8 cellular contexts compared by ENCODE assay signal in genomic region chr9:91714020-91714721, GRCh38.
A peak's percentile ranks its signal among the peaks of the same experiment; 100 is the strongest.
DNase-seq lines count a peak whose midpoint lies in the region; ATAC-seq and TF ChIP-seq lines count a peak whose summit lies in the region.

No MANE protein-coding gene starts in this region.

- ATAC-seq in GM19324 (IDR thresholded peaks at IDR 0.05; ENCODE audit: low FRiP score, unreplicated experiment) = no peak
- no peak for ATAC-seq in HG03571 (IDR thresholded peaks at IDR 0.05; ENCODE audit: unreplicated experiment)

- no peak for TF ChIP-seq CTCF in astrocyte of the cerebellum (IDR thresholded peaks at IDR 0.05; ENCODE audit: low read depth, low read length, missing control alignments)
- TF ChIP-seq CTCF in stomach (IDR thresholded peaks at IDR 0.05) = no peak

- intact Hi-C loops in stomach (cut with DNase I; ENCODE audit: low total_unique reads) = no loop called here

- peaks cover 0 to 10% (median 5%) of the 10 kb centered on the region in 4 donors for H3K9me3 ChIP-seq in stomach

- peaks cover 0 to 3% (median 0%) of the 10 kb centered on the region in 3 donors for H3K27me3 ChIP-seq in stomach

- in situ Hi-C loops in astrocyte of the cerebellum (cut with HindIII; ENCODE audit: low sequenced_read_pairs) = no loop called here

- no peaks in the 10 kb centered on the region for H3K36me3 ChIP-seq in stomach

- DNase-seq in NOMO-1 treated with DMSO at 0.1 percent for 48 hours (lab: John Stamatoyannopoulos, UW; ENCODE audit: unreplicated experiment) (peak; percentile 1), NOMO-1 treated with dmso at 0.1 percent for 144 hours (lab: John Stamatoyannopoulos, UW; ENCODE audit: unreplicated experiment) (no peak), LoVo (ENCODE audit: low spot score) (peak; percentile 54), astrocyte of the cerebellum (ENCODE audit: low read depth) (peak; percentile 22), iPS-NIHi11 (ENCODE audit: low spot score) (peak; percentile 88), stomach (peak; percentile 74)

- no peak for TF ChIP-seq POLR2A in stomach (IDR thresholded peaks at IDR 0.05)

- no peak for TF ChIP-seq EP300 in stomach (IDR thresholded peaks at IDR 0.05)

- WGBS in stomach, 5 donors = 8 to 55% (median 16%) methylated on average over 26 to 33 of the region's 37 CpGs

- peaks cover 0 to 21% (median 0%) of the 10 kb centered on the region in 4 donors for H3K4me1 ChIP-seq in stomach

- peak overlapping the region in 4 of 5 donors; percentile 15 to 87 (median 40) for H3K27ac ChIP-seq in stomach

- peak overlapping the region; percentile 41 for H3K4me3 ChIP-seq in astrocyte of the cerebellum (ENCODE audit: low read depth, low read length)
- H3K4me3 ChIP-seq in stomach = peak overlapping the region; percentile 38 to 47 (median 38)
